In the genomic region with DNA sequence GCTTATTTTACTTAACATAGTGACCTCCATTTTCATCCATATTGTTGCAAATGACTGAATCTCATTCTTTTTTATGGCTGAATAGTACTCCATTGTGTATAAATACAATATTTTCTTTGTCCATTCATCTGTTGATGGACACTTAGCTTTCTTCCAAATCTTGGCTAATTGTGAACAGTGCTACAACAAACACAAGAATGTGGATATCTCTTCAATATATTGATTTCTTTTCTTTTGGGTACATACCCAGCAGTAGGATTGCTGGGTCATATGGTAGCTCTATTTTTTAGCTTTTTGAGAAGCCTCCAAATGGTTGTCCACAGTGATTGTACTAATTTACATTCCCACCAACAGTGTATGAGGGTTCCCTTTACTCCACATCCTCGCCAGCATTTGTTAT, we compare ENCODE assay signal across 20 cellular contexts. TPM values are rescaled to one million over a fixed set of nuclear protein-coding genes. Genes with fewer than 3 reads are reported as not detected.
"Had no signal": no experiment of that assay in that cellular context is flagged by ENCODE, and none has a peak within 500 bp of the region (broad histone marks: within the 10 kb centered on the region; RNA-seq: fewer than 3 reads in every experiment).

No MANE protein-coding gene starts in this region.

- H3K9me3 ChIP-seq: left ventricle myocardium inferior, pancreas, stomach, suprapubic skin, thoracic aorta, tibial artery, upper lobe of right lung had no signal

- H3K4me1 ChIP-seq: pancreas, stomach, upper lobe of right lung had no signal

- DNase-seq: left ventricle myocardium inferior; naive thymus-derived CD8-positive, alpha-beta T cell; pancreas; retina; right cardiac atrium; stimulated activated CD4-positive, alpha-beta T cell treated with anti-CD3 and anti-CD28 coated beads, Interleukin-12 subunit alpha, Interleukin-12 subunit beta, amount 100 ng/mL, for 4 hours; stimulated activated CD4-positive, alpha-beta T cell treated with anti-CD3 and anti-CD28 coated beads, Interleukin-15, amount 100 ng/mL, for 24 hours; stimulated activated CD4-positive, alpha-beta T cell treated with anti-CD3 and anti-CD28 coated beads, Interleukin-2, amount 100 ng/mL, for 24 hours; stimulated activated CD4-positive, alpha-beta T cell treated with anti-CD3 and anti-CD28 coated beads, Interleukin-4, amount 100 ng/mL, for 1 hour; stimulated activated naive B cell treated with anti-CD40 and anti-IgM and Interleukin-4, amounts not matched to agents 10 μg/mL and 1 μg/mL and 100 μg/mL, for 72 hours; stimulated activated naive CD8-positive, alpha-beta T cell treated with anti-CD3 and anti-CD28 coated beads, Interleukin-15, Interleukin-2, amounts not matched to agents 100 U/mL and 50 U/mL, for 24 hours; stomach; tibial artery; trophoblast cell; upper lobe of right lung had no signal

- H3K4me3 ChIP-seq: left ventricle myocardium inferior, lung, pancreas, skin epidermis, stomach, suprapubic skin, thoracic aorta, tibial artery, upper lobe of right lung had no signal

- ATAC-seq: naive thymus-derived CD8-positive, alpha-beta T cell; pancreas; right cardiac atrium; sciatic nerve; stimulated activated naive B cell treated with anti-CD40 and anti-IgM and Interleukin-4, amounts not matched to agents 10 μg/mL and 1 μg/mL and 100 μg/mL, for 72 hours; stimulated activated naive CD8-positive, alpha-beta T cell treated with anti-CD3 and anti-CD28 coated beads, Interleukin-15, Interleukin-2, amounts not matched to agents 100 U/mL and 50 U/mL, for 24 hours; upper lobe of right lung had no signal

- H3K36me3 ChIP-seq: left ventricle myocardium inferior, pancreas, stomach, suprapubic skin, thoracic aorta, tibial artery, upper lobe of right lung had no signal

- H3K27ac ChIP-seq: left ventricle myocardium inferior, pancreas, skin epidermis, stomach, suprapubic skin, thoracic aorta, tibial artery, upper lobe of right lung had no signal

- H3K27me3 ChIP-seq: stomach, tibial artery, upper lobe of right lung had no signal

RNA-seq across cellular contexts. Expression of a gene that starts 58.0 kb away (rescaled TPM):
- polyA plus RNA-seq: naive thymus-derived CD8-positive, alpha-beta T cell had no signal
